ENCODE assay signal across 26 cellular contexts in genomic region chr5:51556833-51557232, GRCh38.
"Had no signal": no experiment of that assay in that cellular context is flagged by ENCODE, and none has a peak within 500 bp of the region (broad histone marks: within the 10 kb centered on the region; RNA-seq: fewer than 3 reads in every experiment).

No MANE protein-coding gene starts in this region.

- H3K4me1 ChIP-seq: adrenal gland, breast epithelium, SJCRH30 had no signal

- H3K27ac ChIP-seq: adrenal gland, breast epithelium, SJCRH30, WERI-Rb-1 had no signal

- H3K4me3 ChIP-seq: adrenal gland, breast epithelium, K562, SJCRH30 had no signal

- H3K4me2 ChIP-seq: SK-N-SH had no signal

- H3K36me3 ChIP-seq: adrenal gland, breast epithelium, SJCRH30, WERI-Rb-1 had no signal

- H3K9me3 ChIP-seq: adrenal gland, breast epithelium, SJCRH30, SK-N-SH had no signal

- H3K27me3 ChIP-seq: adrenal gland, breast epithelium, SJCRH30 had no signal

- DNase-seq: activated CD4-positive, alpha-beta memory T cell treated with anti-CD3 and anti-CD28 coated beads, Interleukin-2, amount 10 ng/mL, durations not matched to agents 7 days and 5 days; activated CD4-positive, alpha-beta T cell treated with anti-CD3 and anti-CD28 coated beads for 36 hours; activated CD4-positive, alpha-beta T cell treated with anti-CD3 and anti-CD28 coated beads, Interleukin-2, amount 50 U/mL, for 1 hour; activated gamma-delta T cell treated with Interleukin-2 at 50 U/mL for 16 hours; activated naive CD4-positive, alpha-beta T cell treated with anti-CD3 and anti-CD28 coated beads, Interleukin-2, amount 10 ng/mL, durations not matched to agents 7 days and 5 days; activated naive CD8-positive, alpha-beta T cell treated with anti-CD3 and anti-CD28 coated beads, Interleukin-2, amount 10 ng/mL, durations not matched to agents 7 days and 5 days; activated T-cell treated with anti-CD3 and anti-CD28 coated beads for 4 hours; activated T-cell treated with anti-CD3 and anti-CD28 coated beads, Interleukin-2, amount 50 U/mL, for 48 hours; adrenal gland; aorta; central memory CD4-positive, alpha-beta T cell; Kasumi-1; NCI-H1105; NCI-H1436; NCI-H1694 treated with DMSO at 0.1 percent for 48 hours; NCI-H2029 treated with DMSO at 0.1 percent for 48 hours; NCI-H510A treated with DMSO at 0.1 percent for 48 hours; NCI-H69; NK-92 treated with Interleukin-12 subunit alpha and Interleukin-12 subunit beta, amount 100 ng/mL, for 24 hours; PC-3; SJCRH30; SK-N-SH; T-helper 1 cell; WERI-Rb-1 had no signal

- H3K9ac ChIP-seq: SK-N-SH had no signal
